24 cellular contexts compared by ENCODE assay signal in the genomic region with DNA sequence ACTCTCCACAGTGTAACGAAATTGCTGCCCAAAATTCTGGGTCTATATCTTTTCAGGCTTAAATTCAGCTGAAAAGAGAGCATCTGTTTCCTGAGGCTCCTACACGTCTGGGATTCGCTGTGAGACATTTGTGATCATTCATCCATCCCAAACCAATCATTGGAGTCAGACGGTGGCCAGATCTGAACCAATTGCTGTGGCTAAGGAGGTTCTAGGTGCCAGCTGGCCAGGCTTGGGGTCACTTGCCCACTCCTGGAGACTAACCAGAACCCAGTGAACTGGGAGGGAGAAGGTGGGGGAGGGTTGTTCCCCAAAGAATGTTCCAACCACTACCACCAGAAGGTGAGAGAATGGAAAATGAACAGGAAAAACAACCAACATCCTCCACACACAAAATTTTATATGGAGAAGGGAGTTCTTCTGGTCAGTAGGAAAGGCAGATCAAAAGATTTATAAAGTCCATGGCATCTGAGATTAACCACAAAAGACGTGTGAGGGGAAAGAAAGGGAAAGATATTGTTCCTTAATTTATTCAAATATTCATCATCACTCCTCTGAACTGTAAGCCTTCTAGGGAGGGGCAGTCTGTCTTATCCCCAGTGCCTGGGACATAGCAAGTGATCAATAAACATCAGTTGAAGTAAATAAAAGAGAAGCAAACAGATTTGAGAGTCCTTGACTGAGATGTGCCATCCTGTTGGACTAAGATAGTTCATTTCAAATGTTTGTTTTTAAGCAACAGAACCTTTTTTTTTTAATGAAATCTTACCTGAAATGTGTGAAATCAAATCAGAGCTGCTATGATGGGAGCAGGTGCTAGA. TPM values are rescaled to one million over a fixed set of nuclear protein-coding genes. Genes with fewer than 3 reads are reported as not detected.
A peak's percentile ranks its signal among the peaks of the same experiment; 100 is the strongest.
DNase-seq lines count a peak whose midpoint lies in the region; ATAC-seq and TF ChIP-seq lines count a peak whose summit lies in the region.
"Had no signal": no experiment of that assay in that cellular context is flagged by ENCODE, and none has a peak within 500 bp of the region (broad histone marks: within the 10 kb centered on the region; RNA-seq: fewer than 3 reads in every experiment).

No MANE protein-coding gene starts in this region.

- 0 out of 2 replicates have a peak overlapping the region, but pooled peaks have one; percentile 13 for H3K4me2 ChIP-seq in OCI-LY7 (ENCODE audit: low read length)

- peak overlapping the region; percentile 74 for H3K4me3 Mint-ChIP-seq in type B pancreatic cell
- no peak overlapping the region for H3K4me3 Mint-ChIP-seq in naive thymus-derived CD8-positive, alpha-beta T cell
- H3K4me3 Mint-ChIP-seq: activated naive CD4-positive, alpha-beta T cell treated with anti-CD3 and anti-CD28 coated beads for 36 hours; natural killer cell had no signal

- CTCF ChIA-PET in OCI-LY7 (lab: Charles Lee; ENCODE audit: unreplicated experiment) = no interaction called here

- H3K4me3 ChIP-seq in OCI-LY7 (ENCODE audit: low read depth, low read length, poor library complexity, severe bottlenecking) (no peak overlapping the region), right lobe of liver (no peak overlapping the region)
- H3K4me3 ChIP-seq: cardiac muscle cell, pancreas, sigmoid colon, thoracic aorta had no signal

- no peaks in the 10 kb centered on the region for H3K9me3 Mint-ChIP-seq in type B pancreatic cell
- no peaks in the 10 kb centered on the region for H3K9me3 Mint-ChIP-seq in naive thymus-derived CD8-positive, alpha-beta T cell
- H3K9me3 Mint-ChIP-seq: activated naive CD4-positive, alpha-beta T cell treated with anti-CD3 and anti-CD28 coated beads for 36 hours; natural killer cell had no signal

- no peaks in the 10 kb centered on the region for H3K36me3 Mint-ChIP-seq in type B pancreatic cell
- H3K36me3 Mint-ChIP-seq in naive thymus-derived CD8-positive, alpha-beta T cell = no peaks in the 10 kb centered on the region
- H3K36me3 Mint-ChIP-seq: natural killer cell had no signal

- POLR2A ChIA-PET in OCI-LY7 (lab: Charles Lee) = interaction anchor here (0.6 to 1.4 kb wide), 3 partner anchors 14 to 24 kb away, joined by 3 to 4 read pairs (median 3); partner anchors contain the start of genes C2orf81, MOGS, WBP1 and WDR54
- POLR2A ChIA-PET in naive thymus-derived CD8-positive, alpha-beta T cell (lab: Charles Lee) = interaction anchor here (0.7 kb wide), 1 partner anchor 22 kb away, joined by 3 read pairs; no protein-coding TSS in a partner anchor

- H3K9me3 ChIP-seq in OCI-LY7 (ENCODE audit: low read length) = no peaks in the 10 kb centered on the region
- H3K9me3 ChIP-seq in right lobe of liver = no peaks in the 10 kb centered on the region
- H3K9me3 ChIP-seq: pancreas, sigmoid colon, SJCRH30, thoracic aorta had no signal

- no peak for TF ChIP-seq POLR2A in right lobe of liver (IDR thresholded peaks at IDR 0.05)

- BruUV-seq in OCI-LY7 (replicated peaks; lab: Mats Ljungman, UMichigan) = no TSS peak

- no peaks in the 10 kb centered on the region for H4K20me1 ChIP-seq in OCI-LY7 (ENCODE audit: insufficient read depth, low read length)

- ATAC-seq in right lobe of liver (no peak), HG03378 (IDR thresholded peaks at IDR 0.05; ENCODE audit: unreplicated experiment) (no peak)
- ATAC-seq in naive thymus-derived CD8-positive, alpha-beta T cell = no peak
- ATAC-seq: left colon, natural killer cell, pancreas had no signal

- H3K4me1 ChIP-seq in OCI-LY7 (ENCODE audit: insufficient read depth, low read length, poor library complexity, severe bottlenecking) (peaks cover 21% of the 10 kb centered on the region), right lobe of liver (peaks cover 0 to 63% (median 27%) of the 10 kb centered on the region in 4 donors)

- H3K27ac ChIP-seq in OCI-LY7 (ENCODE audit: low read depth, low read length, poor library complexity, severe bottlenecking) (no peak overlapping the region), right lobe of liver (peak overlapping the region; percentile 52 to 94 (median 55))
- H3K27ac ChIP-seq: cardiac muscle cell, sigmoid colon, SJCRH30, thoracic aorta had no signal

- no peak overlapping the region for H2AFZ ChIP-seq in OCI-LY7 (ENCODE audit: low read length)

- TF ChIP-seq CTCF in OCI-LY7 (conservative IDR thresholded peaks at IDR 0.05; ENCODE audit: low read length) (no peak), right lobe of liver (IDR thresholded peaks at IDR 0.05) (no peak), type B pancreatic cell (conservative IDR thresholded peaks at IDR 0.05) (no peak)

- peaks cover 12% of the 10 kb centered on the region for H3K27me3 Mint-ChIP-seq in type B pancreatic cell
- H3K27me3 Mint-ChIP-seq in naive thymus-derived CD8-positive, alpha-beta T cell = peaks cover 15 to 38% (median 20%) of the 10 kb centered on the region in 5 donors

- H3K27me3 ChIP-seq in right lobe of liver = no peaks in the 10 kb centered on the region
- H3K27me3 ChIP-seq: cardiac muscle cell, pancreas had no signal

- DNase-seq in NCI-H146 (lab: John Stamatoyannopoulos, UW) = peak; percentile 27
- DNase-seq in NCI-H146 treated with DMSO at 0.1 percent for 48 hours (lab: John Stamatoyannopoulos, UW; ENCODE audit: unreplicated experiment) = no peak
- no peak for DNase-seq in OCI-LY7 (ENCODE audit: low spot score)
- DNase-seq in right lobe of liver = no peak
- DNase-seq in type B pancreatic cell (ENCODE audit: extremely low spot score, unreplicated experiment) = no peak
- DNase-seq in naive thymus-derived CD8-positive, alpha-beta T cell = no peak
- DNase-seq in pons (ENCODE audit: low spot score) = no peak
- DNase-seq: 8988T; activated CD4-positive, alpha-beta T cell treated with anti-CD3 and anti-CD28 coated beads for 48 hours; activated naive CD4-positive, alpha-beta T cell treated with anti-CD3 and anti-CD28 coated beads for 36 hours; activated T-cell treated with anti-CD3 and anti-CD28 coated beads, Interleukin-2, amount 50 U/mL, for 48 hours; amniotic stem cell; KG1; left colon; mesendoderm; natural killer cell; NCI-H1930; pancreas; sigmoid colon; T-helper 2 cell had no signal

- no peaks in the 10 kb centered on the region for H3K79me2 ChIP-seq in OCI-LY7 (ENCODE audit: insufficient read depth, low read depth, low read length)

- H3K9me2 ChIP-seq in OCI-LY7 (ENCODE audit: insufficient read depth, low read length) = no peaks in the 10 kb centered on the region

- H3K36me3 ChIP-seq in OCI-LY7 (ENCODE audit: insufficient read depth, low read length) (no peaks in the 10 kb centered on the region), right lobe of liver (no peaks in the 10 kb centered on the region)
- H3K36me3 ChIP-seq: cardiac muscle cell, pancreas, sigmoid colon, SJCRH30, thoracic aorta had no signal

- H3K4me1 Mint-ChIP-seq in type B pancreatic cell (ENCODE audit: unreplicated experiment) = peaks cover 9% of the 10 kb centered on the region
- H3K4me1 Mint-ChIP-seq in naive thymus-derived CD8-positive, alpha-beta T cell = peaks cover 4 to 15% (median 11%) of the 10 kb centered on the region in 4 donors

- WGBS in right lobe of liver (ENCODE audit: insufficient coverage, low coverage, low lambda C conversion rate, missing lambda C conversion rate) = 12% methylated on average over 5 of the region's 5 CpGs

- intact Hi-C loops in OCI-LY7 (cut with micrococcal nuclease; ENCODE audit: unreplicated experiment) (no loop called here), right lobe of liver (cut with DNase I) (no loop called here)

- H3K27ac Mint-ChIP-seq in type B pancreatic cell = no peak overlapping the region
- H3K27ac Mint-ChIP-seq in naive thymus-derived CD8-positive, alpha-beta T cell = no peak overlapping the region
- H3K27ac Mint-ChIP-seq: activated naive CD4-positive, alpha-beta T cell treated with anti-CD3 and anti-CD28 coated beads for 36 hours; natural killer cell had no signal

RNA-seq across cellular contexts. Expression of gene RTKN, which starts 3.0 kb away (rescaled TPM):
- total RNA-seq in OCI-LY7 (2014; rRNA removed; shearing (Covaris generic)) = 1.3 and 2.3 TPM in 2 replicates
- total RNA-seq in OCI-LY7 (2022) (5.4 and 7.7 TPM in 2 replicates), right lobe of liver (100 to 1,000 TPM in 2 of 6 experiments, 10 to 100 TPM in 4; 61.5 to 103 (median 83.0) TPM), type B pancreatic cell (ENCODE audit: low replicate concordance) (72.1 and 88.3 TPM in 2 replicates)
- under 1 TPM in 1 of 2 experiments, not detected in 1; 0.47 TPM for total RNA-seq in naive thymus-derived CD8-positive, alpha-beta T cell
- under 1 TPM; 0.09 to 0.54 (median 0.30) TPM for polyA plus RNA-seq in naive thymus-derived CD8-positive, alpha-beta T cell

RNA-seq across cellular contexts. Expression of gene INO80B, which starts 10.2 kb away (rescaled TPM):
- total RNA-seq in OCI-LY7 (2014; rRNA removed; shearing (Covaris generic)) = 29.2 and 38.7 TPM in 2 replicates
- 43.1 and 44.5 TPM in 2 replicates for total RNA-seq in OCI-LY7 (2022)
- 10 to 100 TPM in 5 of 6 experiments, 1 to 10 TPM in 1; 3.4 to 20.3 (median 18.8) TPM for total RNA-seq in right lobe of liver
- 30.2 and 40.5 TPM in 2 replicates for total RNA-seq in type B pancreatic cell (ENCODE audit: low replicate concordance)
- 10 to 100 TPM; 93.6 to 93.8 TPM for total RNA-seq in naive thymus-derived CD8-positive, alpha-beta T cell
- 1 to 10 TPM; 8.1 to 9.4 (median 8.2) TPM for polyA plus RNA-seq in naive thymus-derived CD8-positive, alpha-beta T cell

RNA-seq across cellular contexts. Expression of gene WBP1, which starts 13.5 kb away (rescaled TPM):
- 70.7 and 70.8 TPM in 2 replicates for total RNA-seq in OCI-LY7 (2014; rRNA removed; shearing (Covaris generic))
- total RNA-seq in OCI-LY7 (2022) (68.8 and 83.8 TPM in 2 replicates), right lobe of liver (10 to 100 TPM; 29.6 to 37.6 (median 32.2) TPM), type B pancreatic cell (ENCODE audit: low replicate concordance) (76.7 and 121 TPM in 2 replicates)
- 100 to 1,000 TPM; 121 to 122 TPM for total RNA-seq in naive thymus-derived CD8-positive, alpha-beta T cell
- polyA plus RNA-seq in naive thymus-derived CD8-positive, alpha-beta T cell = 10 to 100 TPM; 32.4 to 38.3 (median 34.2) TPM

RNA-seq across cellular contexts. Expression of gene MOGS, which starts 20.5 kb away (rescaled TPM):
- 46.9 and 51.3 TPM in 2 replicates for total RNA-seq in OCI-LY7 (2014; rRNA removed; shearing (Covaris generic))
- total RNA-seq in OCI-LY7 (2022) (50.1 and 52.7 TPM in 2 replicates), right lobe of liver (10 to 100 TPM; 41.0 to 45.2 (median 43.6) TPM), type B pancreatic cell (ENCODE audit: low replicate concordance) (60.9 and 73.1 TPM in 2 replicates)
- 10 to 100 TPM; 77.0 to 78.6 TPM for total RNA-seq in naive thymus-derived CD8-positive, alpha-beta T cell
- 10 to 100 TPM; 25.6 to 31.8 (median 29.8) TPM for polyA plus RNA-seq in naive thymus-derived CD8-positive, alpha-beta T cell

RNA-seq across cellular contexts. Expression of gene WDR54, which starts 23.2 kb away (rescaled TPM):
- 55.5 and 64.7 TPM in 2 replicates for total RNA-seq in OCI-LY7 (2014; rRNA removed; shearing (Covaris generic))
- total RNA-seq in OCI-LY7 (2022) = 82.5 and 89.5 TPM in 2 replicates
- total RNA-seq in right lobe of liver = 1 to 10 TPM; 1.6 to 5.3 (median 2.2) TPM
- total RNA-seq in type B pancreatic cell (ENCODE audit: low replicate concordance) = 10.0 and 41.7 TPM in 2 replicates
- total RNA-seq in naive thymus-derived CD8-positive, alpha-beta T cell = 10 to 100 TPM; 28.9 to 31.1 TPM
- polyA plus RNA-seq in naive thymus-derived CD8-positive, alpha-beta T cell = 10 to 100 TPM; 43.9 to 65.1 (median 61.7) TPM
